In the genomic region with DNA sequence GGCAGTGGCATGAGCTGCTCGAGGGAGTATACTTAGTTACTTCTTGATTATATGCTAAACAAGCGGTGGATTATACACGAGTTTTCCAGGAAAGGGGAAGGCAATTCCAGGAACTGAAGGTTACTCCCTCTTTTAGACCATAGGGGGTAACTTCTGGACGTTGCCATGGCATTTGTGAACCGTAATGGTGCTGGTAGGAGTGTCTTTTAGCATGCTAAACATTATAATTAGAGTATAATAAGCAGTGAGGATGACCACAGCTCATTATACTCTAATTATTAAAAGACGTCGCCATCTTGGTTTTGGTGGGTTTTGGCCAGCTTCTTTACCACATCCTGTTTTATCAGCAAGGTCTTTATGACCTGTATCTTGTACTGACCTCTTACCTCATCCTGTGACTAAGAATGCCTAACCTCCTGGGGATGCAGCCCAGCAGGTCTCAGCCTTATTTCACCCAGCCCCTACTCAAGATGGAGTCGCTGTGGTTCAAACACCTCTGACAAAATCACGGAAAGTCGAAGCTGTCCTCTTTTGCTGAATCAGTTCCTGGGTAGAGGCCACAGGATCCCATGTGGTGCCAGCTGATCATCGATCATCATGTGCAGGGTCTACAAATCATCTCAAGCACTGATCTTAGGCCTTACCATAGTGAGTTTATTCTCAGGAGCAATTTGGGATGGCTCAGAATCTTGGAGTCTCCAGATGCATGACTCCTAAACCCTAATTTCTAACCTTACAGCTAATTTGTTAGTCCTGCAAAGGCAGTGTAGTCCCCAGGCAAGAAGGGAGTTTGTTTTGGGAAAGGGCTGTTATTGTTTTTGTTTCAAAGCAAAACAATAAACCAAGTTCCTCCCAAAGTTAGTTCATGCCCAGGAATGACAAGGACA, we compare ENCODE assay signal across 22 cellular contexts.
A peak's percentile ranks its signal among the peaks of the same experiment; 100 is the strongest.
DNase-seq lines count a peak whose midpoint lies in the region; ATAC-seq, FAIRE-seq and TF ChIP-seq lines count a peak whose summit lies in the region.
"Had no signal": no experiment of that assay in that cellular context is flagged by ENCODE, and none has a peak within 500 bp of the region (broad histone marks: within the 10 kb centered on the region; RNA-seq: fewer than 3 reads in every experiment).

No MANE protein-coding gene starts in this region.

- H3K79me2 ChIP-seq in ACC112 (ENCODE audit: control insufficient read depth, insufficient read depth, low read length, unreplicated experiment) (peaks cover 14% of the 10 kb centered on the region), K562 (ENCODE audit: control insufficient read depth, insufficient read depth, low read length) (no peaks in the 10 kb centered on the region)

- intact Hi-C loops in K562 (cut with micrococcal nuclease), result no loop called here
- intact Hi-C loops in activated CD8-positive, alpha-beta T cell treated with anti-CD3 and anti-CD28 coated beads for 36 hours (cut with micrococcal nuclease), result no loop called here

- H3K4me1 Mint-ChIP-seq in activated CD8-positive, alpha-beta T cell treated with anti-CD3 and anti-CD28 coated beads for 36 hours (ENCODE audit: low read depth), result no peaks in the 10 kb centered on the region
- H3K4me1 Mint-ChIP-seq: activated CD8-positive, alpha-beta memory T cell treated with anti-CD3 and anti-CD28 coated beads, Interleukin-2, amount 10 ng/mL, durations not matched to agents 7 days and 5 days had no signal

- TF ChIP-seq EP300 in K562 (IDR thresholded peaks at IDR 0.05; ENCODE audit: low read length), result no peak

- CTCF ChIA-PET in K562 (lab: Yijun Ruan, JAX; ENCODE audit: low intra/inter-chr PET ratio), result no interaction called here
- CTCF ChIA-PET in activated CD8-positive, alpha-beta T cell treated with anti-CD3 and anti-CD28 coated beads for 36 hours (lab: Charles Lee), result no interaction called here

- H2AFZ ChIP-seq in ACC112 (ENCODE audit: low read length, unreplicated experiment), result no peak overlapping the region
- H2AFZ ChIP-seq in K562 (ENCODE audit: low read depth, low read length), result peak overlapping the region; percentile 74

- H4K20me1 ChIP-seq in K562 (replicated peaks; ENCODE audit: control insufficient read depth, insufficient read depth, low read length), result no peaks in the 10 kb centered on the region

- peak; percentile 65 for FAIRE-seq in K562 (lab: Jason Lieb, UNC)
- FAIRE-seq: endothelial cell of umbilical vein had no signal

- 5% methylated on average over 11 of the region's 11 CpGs for whole genome bisulfite sequencing in K562 (ENCODE audit: insufficient coverage, low coverage, missing lambda C conversion rate)

- TF ChIP-seq POLR2A in K562 (conservative IDR thresholded peaks at IDR 0.05), result no peak

- in situ Hi-C loops in K562 (cut with MboI), result no loop called here

- H3K4me1 ChIP-seq in ACC112 (ENCODE audit: control insufficient read depth, insufficient read depth, low read length, unreplicated experiment) (peaks cover 55% of the 10 kb centered on the region), K562 (replicated peaks in 1 of 2; ENCODE audit: control insufficient read depth in 2 of 2, insufficient read depth in 2 of 2, low read length in 2 of 2) (peaks cover 14 to 24% of the 10 kb centered on the region in 2 experiments)

- H3K9me1 ChIP-seq in K562 (ENCODE audit: control insufficient read depth, insufficient read depth, low read length), result no peaks in the 10 kb centered on the region

- ATAC-seq in K562, result no peak
- no peak for ATAC-seq in activated CD8-positive, alpha-beta T cell treated with anti-CD3 and anti-CD28 coated beads for 36 hours
- ATAC-seq: activated CD8-positive, alpha-beta memory T cell treated with anti-CD3 and anti-CD28 coated beads, Interleukin-2, amount 10 ng/mL, durations not matched to agents 7 days and 5 days had no signal

- no peaks in the 10 kb centered on the region for H3K36me3 Mint-ChIP-seq in activated CD8-positive, alpha-beta T cell treated with anti-CD3 and anti-CD28 coated beads for 36 hours (ENCODE audit: low read depth)
- H3K36me3 Mint-ChIP-seq: activated CD8-positive, alpha-beta memory T cell treated with anti-CD3 and anti-CD28 coated beads, Interleukin-2, amount 10 ng/mL, durations not matched to agents 7 days and 5 days had no signal

- H3K27me3 Mint-ChIP-seq in activated CD8-positive, alpha-beta T cell treated with anti-CD3 and anti-CD28 coated beads for 36 hours, result peaks cover 14% of the 10 kb centered on the region

- no peak overlapping the region for H3K27ac Mint-ChIP-seq in activated CD8-positive, alpha-beta T cell treated with anti-CD3 and anti-CD28 coated beads for 36 hours
- H3K27ac Mint-ChIP-seq: activated CD8-positive, alpha-beta memory T cell treated with anti-CD3 and anti-CD28 coated beads, Interleukin-2, amount 10 ng/mL, durations not matched to agents 7 days and 5 days had no signal

- H3K4me3 ChIP-seq in ACC112 (ENCODE audit: low read depth, low read length), result no peak overlapping the region
- H3K4me3 ChIP-seq in K562, result no peak overlapping the region
- H3K4me3 ChIP-seq: BLaER1 treated with 17β-estradiol and CSF1 and Interleukin-3, amounts not matched to agents 10 nM and 100 nM; lung had no signal

- H3K4me3 Mint-ChIP-seq in activated CD8-positive, alpha-beta T cell treated with anti-CD3 and anti-CD28 coated beads for 36 hours, result no peak overlapping the region
- H3K4me3 Mint-ChIP-seq: activated CD8-positive, alpha-beta memory T cell treated with anti-CD3 and anti-CD28 coated beads, Interleukin-2, amount 10 ng/mL, durations not matched to agents 7 days and 5 days had no signal

- H3K27me3 ChIP-seq in ACC112 (ENCODE audit: insufficient read depth, low read length) (no peaks in the 10 kb centered on the region), K562 (ENCODE audit: control insufficient read depth in 2 of 2, insufficient read depth in 2 of 2, low read length in 2 of 2) (peaks cover 5 to 11% of the 10 kb centered on the region in 2 experiments; a peak in 4 of 5 replicates)
- H3K27me3 ChIP-seq: brain microvascular endothelial cell had no signal

- DNase-seq in M059J (ENCODE audit: low read depth), result peak; percentile 86
- peak in 1 of 4 experiments; percentile 67 for DNase-seq in K562 (ENCODE audit: extremely low read depth in 1 of 4, low spot score in 3 of 4)
- DNase-seq in kidney tubule cell (ENCODE audit: low spot score), result peak; percentile 52
- no peak for DNase-seq in stimulated activated naive CD4-positive, alpha-beta T cell (lab: John Stamatoyannopoulos, UW)
- DNase-seq in activated CD8-positive, alpha-beta T cell treated with anti-CD3 and anti-CD28 coated beads for 36 hours, result no peak
- no peak for DNase-seq in NCI-H128 (lab: John Stamatoyannopoulos, UW; ENCODE audit: unreplicated experiment)
- DNase-seq in NCI-H146 treated with DMSO at 0.1 percent for 48 hours (lab: John Stamatoyannopoulos, UW; ENCODE audit: unreplicated experiment), result no peak
- DNase-seq: ACHN; activated CD4-positive, alpha-beta T cell treated with anti-CD3 and anti-CD28 coated beads for 4 hours; activated CD8-positive, alpha-beta memory T cell treated with anti-CD3 and anti-CD28 coated beads, Interleukin-2, amount 10 ng/mL, durations not matched to agents 7 days and 5 days; activated effector memory CD4-positive, alpha-beta T cell treated with Interleukin-2 at 50 U/mL for 16 hours; brain microvascular endothelial cell; foreskin fibroblast; hypothalamus; islet precursor cell; MM.1S; NCI-H1694 had no signal

- no peak overlapping the region for H3K9ac ChIP-seq in K562 (ENCODE audit: insufficient read depth in 1 of 2, low read depth in 2 of 2, low read length in 2 of 2)
- H3K9ac ChIP-seq: BLaER1 treated with 17β-estradiol and CSF1 and Interleukin-3, amounts not matched to agents 10 nM and 100 nM had no signal

- H3K36me3 ChIP-seq in ACC112 (ENCODE audit: insufficient read depth, low read length), result peaks cover 3% of the 10 kb centered on the region; the same call in 1 of the 2 replicates
- no peaks in the 10 kb centered on the region for H3K36me3 ChIP-seq in K562 (ENCODE audit: control insufficient read depth, insufficient read depth, low read length)
- H3K36me3 ChIP-seq: BLaER1 treated with 17β-estradiol and CSF1 and Interleukin-3, amounts not matched to agents 10 nM and 100 nM; brain microvascular endothelial cell had no signal

- no peaks in the 10 kb centered on the region for H3K9me3 ChIP-seq in K562 (replicated peaks; ENCODE audit: control insufficient read depth, insufficient read depth, low read depth, low read length)
- H3K9me3 ChIP-seq: BLaER1 treated with 17β-estradiol and CSF1 and Interleukin-3, amounts not matched to agents 10 nM and 100 nM had no signal

- H3K4me2 ChIP-seq in K562 (ENCODE audit: insufficient read depth, low read length), result no peak overlapping the region

- peak overlapping the region; percentile 98 for H3K27ac ChIP-seq in ACC112 (ENCODE audit: low read depth, low read length)
- no peak overlapping the region for H3K27ac ChIP-seq in K562 (ENCODE audit: extremely low read depth, low read depth, low read length)
- H3K27ac ChIP-seq: BLaER1 treated with 17β-estradiol and CSF1 and Interleukin-3, amounts not matched to agents 10 nM and 100 nM; brain microvascular endothelial cell; RWPE1 had no signal

- no peak for TF ChIP-seq CTCF in K562 (IDR thresholded peaks at IDR 0.05 in 2 of 3, conservative IDR thresholded peaks at IDR 0.05 in 1 of 3; ENCODE audit: insufficient read depth in 2 of 3, low read depth in 1 of 3, low read length in 3 of 3)
- no peak for TF ChIP-seq CTCF in activated CD8-positive, alpha-beta T cell treated with anti-CD3 and anti-CD28 coated beads for 36 hours (IDR thresholded peaks at IDR 0.05)

- TF ChIP-seq RAD21 in K562 (CRISPR knock-in tag; conservative IDR thresholded peaks at IDR 0.05 in 1 of 2, IDR thresholded peaks at IDR 0.05 in 1 of 2), result no peak

- no TSS peak for BruUV-seq in K562 (replicated peaks; lab: Mats Ljungman, UMichigan)

- POLR2A ChIA-PET in K562 (lab: Yijun Ruan, JAX), result interaction anchor here (0.6 kb wide), 1 partner anchor 247 kb away, joined by 3 read pairs; no protein-coding TSS in a partner anchor
- POLR2A ChIA-PET in activated CD8-positive, alpha-beta T cell treated with anti-CD3 and anti-CD28 coated beads for 36 hours (lab: Charles Lee), result no interaction called here

- no peaks in the 10 kb centered on the region for H3K9me3 Mint-ChIP-seq in activated CD8-positive, alpha-beta T cell treated with anti-CD3 and anti-CD28 coated beads for 36 hours

TF ChIP-seq in K562, 482 proteins besides CTCF, POLR2A, EP300 and RAD21 (continues in another document):
- TF ChIP-seq, protein P1, sequence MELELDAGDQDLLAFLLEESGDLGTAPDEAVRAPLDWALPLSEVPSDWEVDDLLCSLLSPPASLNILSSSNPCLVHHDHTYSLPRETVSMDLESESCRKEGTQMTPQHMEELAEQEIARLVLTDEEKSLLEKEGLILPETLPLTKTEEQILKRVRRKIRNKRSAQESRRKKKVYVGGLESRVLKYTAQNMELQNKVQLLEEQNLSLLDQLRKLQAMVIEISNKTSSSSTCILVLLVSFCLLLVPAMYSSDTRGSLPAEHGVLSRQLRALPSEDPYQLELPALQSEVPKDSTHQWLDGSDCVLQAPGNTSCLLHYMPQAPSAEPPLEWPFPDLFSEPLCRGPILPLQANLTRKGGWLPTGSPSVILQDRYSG (tag; conservative IDR thresholded peaks at IDR 0.05; ENCODE audit: low read depth), result peak; percentile 96
- TF ChIP-seq CEBPB (tag; IDR thresholded peaks at IDR 0.05) (no peak; the same call in 1 of the 2 replicates), U2AF2 (optimal IDR thresholded peaks at IDR 0.05; ENCODE audit: low read depth, low read length) (no peak), CCAR2 (IDR thresholded peaks at IDR 0.05; ENCODE audit: low read depth, low read length) (no peak), ZNF785 (CRISPR knock-in tag; IDR thresholded peaks at IDR 0.05) (no peak)

Comparison
In these comparisons a context has a peak if more than half of its experiments do, and no peak if none do; other contexts are left out.
1. DNase-seq: peak in M059J (single experiment) and kidney tubule cell (single experiment); none in stimulated activated naive CD4-positive, alpha-beta T cell (0 of 6), activated CD8-positive, alpha-beta T cell treated with anti-CD3 and anti-CD28 coated beads for 36 hours (single experiment), NCI-H128 (single experiment) and NCI-H146 treated with DMSO at 0.1 percent for 48 hours (single experiment).